ENCODE assay signal across 2 cellular contexts in genomic region chr16:27561216-27561615, GRCh38.
TF ChIP-seq lines count a peak whose summit lies in the region.

No MANE protein-coding gene starts in this region.

TF ChIP-seq in GM23338, 12 proteins besides CTCF, POLR2A, EP300 and RAD21:
- TF ChIP-seq POLR2AphosphoS5 (IDR thresholded peaks at IDR 0.05; ENCODE audit: low read depth), result no peak
- TF ChIP-seq NANOG (IDR thresholded peaks at IDR 0.05; ENCODE audit: borderline replicate concordance), result no peak
- no peak for TF ChIP-seq REST (IDR thresholded peaks at IDR 0.05; ENCODE audit: unreplicated experiment)
- TF ChIP-seq EZH2phosphoT487 (IDR thresholded peaks at IDR 0.05; ENCODE audit: unreplicated experiment), result no peak
TF ChIP-seq in GM23338: peak in this region for 0.

TF ChIP-seq in endothelial cell of umbilical vein, 7 proteins besides CTCF, POLR2A, EP300 and RAD21:
- TF ChIP-seq FOS (IDR thresholded peaks at IDR 0.05; ENCODE audit: borderline replicate concordance, insufficient read depth, low read length), result no peak
TF ChIP-seq in endothelial cell of umbilical vein: peak in this region for 0.
